In genomic region chr5:39670391-39670790, GRCh38 we compare ENCODE assay signal across 17 cellular contexts.
DNase-seq lines count a peak whose midpoint lies in the region; ATAC-seq, FAIRE-seq and TF ChIP-seq lines count a peak whose summit lies in the region.
"Had no signal": no experiment of that assay in that cellular context is flagged by ENCODE, and none has a peak within 500 bp of the region (broad histone marks: within the 10 kb centered on the region; RNA-seq: fewer than 3 reads in every experiment).

No MANE protein-coding gene starts in this region.

- no peak for TF ChIP-seq CTCF in WTC11 (IDR thresholded peaks at IDR 0.05)
- no peak for TF ChIP-seq CTCF in neural cell (IDR thresholded peaks at IDR 0.05; ENCODE audit: poor library complexity, severe bottlenecking)

- no peaks in the 10 kb centered on the region for H3K27me3 Mint-ChIP-seq in WTC11 (ENCODE audit: low read depth)
- H3K27me3 Mint-ChIP-seq: IgD-negative memory B cell had no signal

- no peaks in the 10 kb centered on the region for H4K20me1 ChIP-seq in neural cell (ENCODE audit: insufficient read depth)
- H4K20me1 ChIP-seq: BLaER1 treated with 17β-estradiol and CSF1 and Interleukin-3, amounts not matched to agents 10 nM and 100 nM had no signal

- peaks cover 11% of the 10 kb centered on the region for H3K9me3 Mint-ChIP-seq in WTC11
- H3K9me3 Mint-ChIP-seq: IgD-negative memory B cell had no signal

- H3K4me1 Mint-ChIP-seq in WTC11, result peaks cover 12% of the 10 kb centered on the region
- H3K4me1 Mint-ChIP-seq: CD4-positive, CD25-positive, alpha-beta regulatory T cell; IgD-negative memory B cell had no signal

- H3K9ac ChIP-seq in neural cell (ENCODE audit: low read length), result peak overlapping the region; percentile 5
- H3K9ac ChIP-seq: BLaER1 treated with 17β-estradiol and CSF1 and Interleukin-3, amounts not matched to agents 10 nM and 100 nM had no signal

- intact Hi-C loops in posterior vena cava (cut with DNase I), result no loop called here

- no peaks in the 10 kb centered on the region for H3K9me2 ChIP-seq in neural cell (ENCODE audit: insufficient read depth, low read length)

- no peak overlapping the region for H3K4me3 Mint-ChIP-seq in WTC11
- H3K4me3 Mint-ChIP-seq: CD4-positive, CD25-positive, alpha-beta regulatory T cell; H9; IgD-negative memory B cell had no signal

- H3K36me3 Mint-ChIP-seq in WTC11, result no peaks in the 10 kb centered on the region
- H3K36me3 Mint-ChIP-seq: CD4-positive, CD25-positive, alpha-beta regulatory T cell; IgD-negative memory B cell had no signal

- CTCF ChIA-PET in WTC11 (lab: Charles Lee), result no interaction called here

- in situ Hi-C loops in HAP-1 (cut with MboI; ENCODE audit: low sequenced_read_pairs), result no loop called here

- peak overlapping the region; percentile 86 for H3K27ac ChIP-seq in neural cell (ENCODE audit: low read length)
- H3K27ac ChIP-seq: BLaER1 treated with 17β-estradiol and CSF1 and Interleukin-3, amounts not matched to agents 10 nM and 100 nM; HL-60 had no signal

- peak; percentile 80 for ATAC-seq in WTC11
- no peak for ATAC-seq in HG02885 (IDR thresholded peaks at IDR 0.05; ENCODE audit: poor library complexity, unreplicated experiment)

- H3K79me2 ChIP-seq in neural cell (replicated peaks; ENCODE audit: insufficient read depth, low read length), result no peaks in the 10 kb centered on the region

- H3K9me3 ChIP-seq in HAP-1 (peaks cover 4% of the 10 kb centered on the region; the same call in 1 of the 2 replicates), neural cell (ENCODE audit: low read length) (no peaks in the 10 kb centered on the region)

- TF ChIP-seq POLR2A in H54 (IDR thresholded peaks at IDR 0.05; ENCODE audit: low read depth, low read length), result no peak

- H3K27ac Mint-ChIP-seq in WTC11, result no peak overlapping the region
- H3K27ac Mint-ChIP-seq: CD4-positive, CD25-positive, alpha-beta regulatory T cell; IgD-negative memory B cell had no signal

- no peak for TF ChIP-seq RAD21 in neural cell (conservative IDR thresholded peaks at IDR 0.05)

- POLR2A ChIA-PET in WTC11 (lab: Charles Lee), result interaction anchor here (0.5 kb wide), 1 partner anchor 523 kb away, joined by 3 read pairs; no protein-coding TSS in a partner anchor

- H3K36me3 ChIP-seq in HAP-1 (replicated peaks) (peaks cover 3% of the 10 kb centered on the region; the same call in 1 of the 2 replicates), neural cell (ENCODE audit: insufficient read depth, low read length) (no peaks in the 10 kb centered on the region)
- H3K36me3 ChIP-seq: BLaER1 treated with 17β-estradiol and CSF1 and Interleukin-3, amounts not matched to agents 10 nM and 100 nM had no signal

- TF ChIP-seq EP300 in neural cell (conservative IDR thresholded peaks at IDR 0.05; ENCODE audit: poor library complexity, severe bottlenecking), result no peak

- H3F3A ChIP-seq in neural cell (ENCODE audit: insufficient read depth, low read length, poor library complexity, severe bottlenecking), result peaks cover 5% of the 10 kb centered on the region

- H2AFZ ChIP-seq in neural cell (ENCODE audit: low read depth, low read length), result peak overlapping the region; percentile 11

- H3K27me3 ChIP-seq in HAP-1 (ENCODE audit: low read depth) (no peaks in the 10 kb centered on the region), neural cell (ENCODE audit: insufficient read depth, low read depth, low read length) (no peaks in the 10 kb centered on the region)
- H3K27me3 ChIP-seq: BLaER1 treated with 17β-estradiol and CSF1 and Interleukin-3, amounts not matched to agents 10 nM and 100 nM had no signal

- H3K4me2 ChIP-seq in neural cell (ENCODE audit: low read length), result peak overlapping the region; percentile 59
- H3K4me2 ChIP-seq: BLaER1 treated with 17β-estradiol and CSF1 and Interleukin-3, amounts not matched to agents 10 nM and 100 nM had no signal

- DNase-seq in HAP-1 (ENCODE audit: low spot score in 2 of 2) (peak; percentile 49 to 98), WTC11 (ENCODE audit: low spot score) (no peak), posterior vena cava (ENCODE audit: low spot score) (no peak), H54 (ENCODE audit: insufficient read length, low spot score) (no peak)
- DNase-seq in stimulated activated CD4-positive, alpha-beta T cell treated with anti-CD3 and anti-CD28 coated beads, Interleukin-12 subunit alpha, Interleukin-12 subunit beta, amount 100 ng/mL, for 4 hours, result no peak
- DNase-seq: ACHN; CD4-positive, CD25-positive, alpha-beta regulatory T cell; DMS53; GF-D8; H9; KG1 had no signal

- H3K4me1 ChIP-seq in HAP-1, result peaks cover 32% of the 10 kb centered on the region
- H3K4me1 ChIP-seq: BLaER1 treated with 17β-estradiol and CSF1 and Interleukin-3, amounts not matched to agents 10 nM and 100 nM had no signal

- no peak overlapping the region for H3K4me3 ChIP-seq in HAP-1
- peak overlapping the region; percentile 43 for H3K4me3 ChIP-seq in neural cell (ENCODE audit: low read length)
- H3K4me3 ChIP-seq: BLaER1 treated with 17β-estradiol and CSF1 and Interleukin-3, amounts not matched to agents 10 nM and 100 nM had no signal

- no peak for FAIRE-seq in H54 (lab: Jason Lieb, UNC)
- FAIRE-seq: GM19239 had no signal

TF ChIP-seq in WTC11, 78 proteins besides CTCF, POLR2A, EP300 and RAD21:
- TF ChIP-seq, protein P1, sequence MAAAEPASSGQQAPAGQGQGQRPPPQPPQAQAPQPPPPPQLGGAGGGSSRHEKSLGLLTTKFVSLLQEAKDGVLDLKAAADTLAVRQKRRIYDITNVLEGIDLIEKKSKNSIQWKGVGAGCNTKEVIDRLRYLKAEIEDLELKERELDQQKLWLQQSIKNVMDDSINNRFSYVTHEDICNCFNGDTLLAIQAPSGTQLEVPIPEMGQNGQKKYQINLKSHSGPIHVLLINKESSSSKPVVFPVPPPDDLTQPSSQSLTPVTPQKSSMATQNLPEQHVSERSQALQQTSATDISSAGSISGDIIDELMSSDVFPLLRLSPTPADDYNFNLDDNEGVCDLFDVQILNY (CRISPR knock-in tag; IDR thresholded peaks at IDR 0.05), result no peak
- TF ChIP-seq IRF1 (CRISPR knock-in tag; IDR thresholded peaks at IDR 0.05), result no peak
- TF ChIP-seq NR1H2 (CRISPR knock-in tag; IDR thresholded peaks at IDR 0.05), result no peak
- TF ChIP-seq ZBTB43 (CRISPR knock-in tag; IDR thresholded peaks at IDR 0.05), result no peak

TF ChIP-seq in neural cell, 6 proteins besides CTCF, POLR2A, EP300 and RAD21:
- TF ChIP-seq POLR2AphosphoS5 (IDR thresholded peaks at IDR 0.05) (no peak), EZH2 (IDR thresholded peaks at IDR 0.05; ENCODE audit: borderline replicate concordance, insufficient read depth, low read length, poor library complexity, severe bottlenecking) (no peak), TAF1 (IDR thresholded peaks at IDR 0.05; ENCODE audit: low read depth) (no peak), MXI1 (conservative IDR thresholded peaks at IDR 0.05; ENCODE audit: poor library complexity, severe bottlenecking) (no peak), SMC3 (conservative IDR thresholded peaks at IDR 0.05; ENCODE audit: poor library complexity) (no peak), REST (IDR thresholded peaks at IDR 0.05; ENCODE audit: borderline replicate concordance) (peak; percentile 36)

Comparison
In these comparisons a context has a peak if more than half of its experiments do, and no peak if none do; other contexts are left out.
1. DNase-seq: peak in HAP-1 (2 of 2); none in WTC11 (single experiment), posterior vena cava (single experiment), stimulated activated CD4-positive, alpha-beta T cell treated with anti-CD3 and anti-CD28 coated beads, Interleukin-12 subunit alpha, Interleukin-12 subunit beta, amount 100 ng/mL, for 4 hours (single experiment) and H54 (single experiment).